Comparison of ENCODE assay signal across 8 cellular contexts in the genomic region with DNA sequence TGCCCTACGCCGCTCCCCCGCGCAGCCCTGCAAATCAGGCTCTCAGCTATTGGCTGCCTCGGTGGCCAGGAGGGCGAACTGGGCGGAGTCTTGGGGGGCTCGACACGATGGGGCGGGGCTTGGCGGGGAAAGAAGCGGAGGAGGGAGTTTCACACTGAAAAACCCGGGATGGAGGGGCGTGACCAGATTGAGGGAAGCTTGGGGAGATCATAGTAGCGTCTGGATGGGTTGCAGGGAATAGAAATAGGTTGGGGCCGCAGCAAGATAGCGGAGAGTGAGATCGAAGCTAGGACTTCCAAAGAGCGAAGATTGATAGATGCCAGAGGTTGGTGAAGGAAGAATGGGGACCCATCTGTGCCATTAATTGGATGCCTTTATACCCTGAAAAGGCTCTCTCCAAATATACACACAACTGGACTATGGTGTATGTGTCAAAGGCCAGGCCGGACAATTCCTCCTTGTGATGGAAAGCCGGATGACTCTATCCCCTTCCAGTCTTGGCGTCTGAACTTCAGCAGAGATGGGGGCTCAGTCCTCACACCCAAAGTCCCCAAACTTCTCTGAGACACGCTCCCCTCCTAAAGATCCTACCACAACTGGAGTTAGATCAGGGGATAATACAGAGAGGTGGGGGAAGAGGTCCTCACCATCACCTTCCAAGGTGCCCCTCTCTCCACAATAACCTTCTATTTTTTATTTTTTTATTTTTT. TPM values are rescaled to one million over a fixed set of nuclear protein-coding genes. Genes with fewer than 3 reads are reported as not detected.
A peak's percentile ranks its signal among the peaks of the same experiment; 100 is the strongest.
DNase-seq lines count a peak whose midpoint lies in the region; ATAC-seq and TF ChIP-seq lines count a peak whose summit lies in the region.

No MANE protein-coding gene starts in this region.

- ATAC-seq in Right ventricle myocardium superior (ENCODE audit: poor library complexity) (peak; percentile 85), GM18498 (IDR thresholded peaks at IDR 0.05; ENCODE audit: unreplicated experiment) (no peak), GM21423 (IDR thresholded peaks at IDR 0.05; ENCODE audit: unreplicated experiment) (no peak)

- H3K4me3 Mint-ChIP-seq in progenitor cell of endocrine pancreas (ENCODE audit: low read depth), result peak overlapping the region; percentile 61

- peak; percentile 63 for DNase-seq in EH (ENCODE audit: low read depth)
- peak; percentile 81 for DNase-seq in NCI-H345 (lab: John Stamatoyannopoulos, UW)
- peak; percentile 43 for DNase-seq in activated naive CD4-positive, alpha-beta T cell treated with Interleukin-2 at 50 U/mL for 16 hours
- peak; percentile 81 for DNase-seq in Right ventricle myocardium superior
- peak; percentile 53 for DNase-seq in progenitor cell of endocrine pancreas (ENCODE audit: low spot score, unreplicated experiment)
- DNase-seq in MV-4-11 (lab: John Stamatoyannopoulos, UW), result no peak

- H3K27ac Mint-ChIP-seq in progenitor cell of endocrine pancreas, result no peak overlapping the region

- intact Hi-C loops in Right ventricle myocardium superior (cut with DNase I), result no loop called here

- H3K27me3 Mint-ChIP-seq in progenitor cell of endocrine pancreas, result peaks cover 72% of the 10 kb centered on the region

- peaks cover 7% of the 10 kb centered on the region for H3K4me1 Mint-ChIP-seq in progenitor cell of endocrine pancreas (ENCODE audit: low read depth)

- H3K9me3 Mint-ChIP-seq in progenitor cell of endocrine pancreas (ENCODE audit: low read depth), result no peaks in the 10 kb centered on the region

- TF ChIP-seq CTCF in progenitor cell of endocrine pancreas (IDR thresholded peaks at IDR 0.05; ENCODE audit: unreplicated experiment), result no peak

- H3K36me3 Mint-ChIP-seq in progenitor cell of endocrine pancreas (ENCODE audit: insufficient read depth), result no peaks in the 10 kb centered on the region

RNA-seq across cellular contexts. Expression of a gene that starts 0.4 kb away (rescaled TPM):
- total RNA-seq in Right ventricle myocardium superior (1.4 TPM), progenitor cell of endocrine pancreas (not detected in 2 replicates)

RNA-seq across cellular contexts. Expression of a gene that starts 26.0 kb away (rescaled TPM):
- total RNA-seq in Right ventricle myocardium superior (934 TPM), progenitor cell of endocrine pancreas (1,229 and 1,297 TPM in 2 replicates)

RNA-seq across cellular contexts. Expression of a gene that starts 28.7 kb away (rescaled TPM):
- total RNA-seq in Right ventricle myocardium superior, result 4.6 TPM
- 11.3 and 13.8 TPM in 2 replicates for total RNA-seq in progenitor cell of endocrine pancreas
